ENCODE assay signal across 11 cellular contexts in genomic region chr2:218357194-218358177, GRCh38. TPM values are rescaled to one million over a fixed set of nuclear protein-coding genes. Genes with fewer than 3 reads are reported as not detected.
DNase-seq lines count a peak whose midpoint lies in the region; ATAC-seq and TF ChIP-seq lines count a peak whose summit lies in the region.
"Had no signal": no experiment of that assay in that cellular context is flagged by ENCODE, and none has a peak within 500 bp of the region (broad histone marks: within the 10 kb centered on the region; RNA-seq: fewer than 3 reads in every experiment).

No MANE protein-coding gene starts in this region.

- TF ChIP-seq CTCF in choroid plexus epithelial cell (conservative IDR thresholded peaks at IDR 0.05; ENCODE audit: low read depth, low read length) (no peak), neural progenitor cell (IDR thresholded peaks at IDR 0.05) (no peak), GM10266 (IDR thresholded peaks at IDR 0.05; ENCODE audit: control insufficient read depth, insufficient read depth, low read depth, missing control alignments) (no peak)

- peak overlapping the region; percentile 73 for H3K4me2 ChIP-seq in neural progenitor cell

- H3K27ac ChIP-seq in neural progenitor cell = peak overlapping the region; percentile 49

- peaks cover 10% of the 10 kb centered on the region for H3K4me1 ChIP-seq in neural progenitor cell

- DNase-seq in stimulated activated naive CD8-positive, alpha-beta T cell treated with anti-CD3 and anti-CD28 coated beads, Interleukin-15, amount 100 ng/mL, for 72 hours = no peak
- no peak for DNase-seq in stimulated activated naive CD8-positive, alpha-beta T cell treated with anti-CD3 and anti-CD28 coated beads, Interleukin-15, Interleukin-2, amounts not matched to agents 100 U/mL and 50 U/mL, for 24 hours
- DNase-seq in choroid plexus epithelial cell (ENCODE audit: low read depth) = peak; percentile 45
- no peak for DNase-seq in neural progenitor cell (ENCODE audit: low spot score)
- DNase-seq in ecto neural progenitor cell (ENCODE audit: low spot score) = no peak
- DNase-seq in GM10266 (ENCODE audit: extremely low spot score) = no peak
- DNase-seq in NCI-H1105 (lab: John Stamatoyannopoulos, UW) = no peak

- peak overlapping the region; percentile 57 for H2AFZ ChIP-seq in neural progenitor cell (replicated peaks)

- no peaks in the 10 kb centered on the region for H3K79me2 ChIP-seq in neural progenitor cell (ENCODE audit: low read depth)

- peaks cover 0 to 6% of the 10 kb centered on the region in 2 donors for H3K9me3 Mint-ChIP-seq in stimulated activated naive CD8-positive, alpha-beta T cell treated with anti-CD3 and anti-CD28 coated beads, Interleukin-15, amount 100 ng/mL, for 72 hours
- H3K9me3 Mint-ChIP-seq in neural progenitor cell = peaks cover 13% of the 10 kb centered on the region

- H3K4me1 Mint-ChIP-seq in stimulated activated naive CD8-positive, alpha-beta T cell treated with anti-CD3 and anti-CD28 coated beads, Interleukin-15, amount 100 ng/mL, for 72 hours = peaks cover 6% of the 10 kb centered on the region
- H3K4me1 Mint-ChIP-seq in neural progenitor cell = peaks cover 35% of the 10 kb centered on the region

- no peaks in the 10 kb centered on the region for H3K9me3 ChIP-seq in neural progenitor cell (ENCODE audit: low read depth)
- H3K9me3 ChIP-seq: upper lobe of left lung had no signal

- H3F3A ChIP-seq in neural progenitor cell (ENCODE audit: low read depth) = peaks cover 28% of the 10 kb centered on the region

- H4K20me1 ChIP-seq in neural progenitor cell (ENCODE audit: low read depth) = no peaks in the 10 kb centered on the region

- no peak overlapping the region for H3K27ac Mint-ChIP-seq in stimulated activated naive CD8-positive, alpha-beta T cell treated with anti-CD3 and anti-CD28 coated beads, Interleukin-15, amount 100 ng/mL, for 72 hours
- peak overlapping the region; percentile 85 for H3K27ac Mint-ChIP-seq in neural progenitor cell

- H3K27me3 ChIP-seq in neural progenitor cell = no peaks in the 10 kb centered on the region
- H3K27me3 ChIP-seq: upper lobe of left lung had no signal

- peak; percentile 26 for ATAC-seq in stimulated activated naive CD8-positive, alpha-beta T cell treated with anti-CD3 and anti-CD28 coated beads, Interleukin-15, amount 100 ng/mL, for 72 hours
- ATAC-seq in stimulated activated naive CD8-positive, alpha-beta T cell treated with anti-CD3 and anti-CD28 coated beads, Interleukin-15, Interleukin-2, amounts not matched to agents 100 U/mL and 50 U/mL, for 24 hours = no peak
- ATAC-seq in GM21526 (IDR thresholded peaks at IDR 0.05; ENCODE audit: low FRiP score, unreplicated experiment) = no peak

- H3K4me3 ChIP-seq in choroid plexus epithelial cell (ENCODE audit: low read depth, low read length) = no peak overlapping the region
- H3K4me3 ChIP-seq in neural progenitor cell = peak overlapping the region; percentile 34

- H3K36me3 ChIP-seq in neural progenitor cell = no peaks in the 10 kb centered on the region
- H3K36me3 ChIP-seq: upper lobe of left lung had no signal

- no peaks in the 10 kb centered on the region for H3K27me3 Mint-ChIP-seq in stimulated activated naive CD8-positive, alpha-beta T cell treated with anti-CD3 and anti-CD28 coated beads, Interleukin-15, amount 100 ng/mL, for 72 hours
- H3K27me3 Mint-ChIP-seq in neural progenitor cell (ENCODE audit: insufficient read depth, low read depth) = peaks cover 18% of the 10 kb centered on the region
- H3K27me3 Mint-ChIP-seq: T-cell had no signal

- no peak overlapping the region for H3K4me3 Mint-ChIP-seq in stimulated activated naive CD8-positive, alpha-beta T cell treated with anti-CD3 and anti-CD28 coated beads, Interleukin-15, amount 100 ng/mL, for 72 hours
- peak overlapping the region; percentile 74 for H3K4me3 Mint-ChIP-seq in neural progenitor cell

- no peak overlapping the region for H3K9ac ChIP-seq in neural progenitor cell

- no peaks in the 10 kb centered on the region for H3K36me3 Mint-ChIP-seq in neural progenitor cell
- H3K36me3 Mint-ChIP-seq: T-cell had no signal

RNA-seq across cellular contexts. Expression of gene CATIP, which starts 0.8 kb away (rescaled TPM):
- total RNA-seq in neural progenitor cell (ENCODE audit: low replicate concordance) = 3.1 and 6.2 TPM in 2 replicates
- total RNA-seq: left lobe of liver, T-cell had no signal

RNA-seq across cellular contexts. Expression of gene SLC11A1, which starts 24.6 kb away (rescaled TPM):
- total RNA-seq in neural progenitor cell (ENCODE audit: low replicate concordance) = 0.03 TPM in 1 of 2 replicates, not detected in the other

RNA-seq across cellular contexts. Expression of gene CTDSP1, which starts 42.2 kb away (rescaled TPM):
- 31.3 and 70.5 TPM in 2 replicates for total RNA-seq in neural progenitor cell (ENCODE audit: low replicate concordance)
